Comparison of ENCODE assay signal across 14 cellular contexts in the genomic region with DNA sequence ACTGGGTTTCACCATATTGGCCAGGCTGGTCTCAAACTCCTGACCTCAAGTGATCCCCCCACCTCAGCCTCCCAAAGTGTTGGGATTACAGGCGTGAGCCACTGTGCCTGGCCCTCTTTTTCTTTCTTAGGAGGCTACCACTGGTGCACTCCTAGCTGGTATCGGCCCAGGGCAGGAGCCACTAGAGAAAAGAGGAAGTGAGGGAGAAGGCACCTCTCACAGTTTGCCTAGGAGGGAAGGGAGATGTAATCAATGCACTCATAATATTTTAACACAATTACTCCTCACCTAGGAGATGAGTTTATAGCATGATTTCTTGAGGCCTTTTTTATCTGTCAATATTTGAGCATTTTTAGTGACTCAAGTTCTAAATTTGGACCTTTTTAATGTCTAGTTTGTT.
DNase-seq lines count a peak whose midpoint lies in the region; ATAC-seq and TF ChIP-seq lines count a peak whose summit lies in the region.
"Had no signal": no experiment of that assay in that cellular context is flagged by ENCODE, and none has a peak within 500 bp of the region (broad histone marks: within the 10 kb centered on the region; RNA-seq: fewer than 3 reads in every experiment).

No MANE protein-coding gene starts in this region.

- TF ChIP-seq CTCF in vagina (IDR thresholded peaks at IDR 0.05) (no peak), lower leg skin (IDR thresholded peaks at IDR 0.05) (no peak)

- 82 to 92% methylated on average over 2 of the region's 2 CpGs for WGBS in lower leg skin, 2 donors

- intact Hi-C loops in vagina (cut with DNase I) (no loop called here), lower leg skin (cut with DNase I; ENCODE audit: low total_unique reads) (no loop called here)

- no peaks in the 10 kb centered on the region for H3K36me3 ChIP-seq in vagina
- H3K36me3 ChIP-seq: breast epithelium, transverse colon had no signal

- no peaks in the 10 kb centered on the region for H3K9me3 ChIP-seq in vagina
- H3K9me3 ChIP-seq: breast epithelium, transverse colon had no signal

- ATAC-seq in GM19463 (IDR thresholded peaks at IDR 0.05; ENCODE audit: unreplicated experiment) (peak; percentile 52), HG03025 (IDR thresholded peaks at IDR 0.05; ENCODE audit: low FRiP score, unreplicated experiment) (peak; percentile 54), GM18519 (IDR thresholded peaks at IDR 0.05; ENCODE audit: low FRiP score, unreplicated experiment) (no peak)
- ATAC-seq: effector memory CD8-positive, alpha-beta T cell; T-helper 17 cell had no signal

- peak; percentile 43 for DNase-seq in NOMO-1 treated with dmso at 0.1 percent for 144 hours (lab: John Stamatoyannopoulos, UW; ENCODE audit: unreplicated experiment)
- no peak for DNase-seq in vagina (ENCODE audit: extremely low spot score in 2 of 2)
- no peak for DNase-seq in NCI-H748 (lab: John Stamatoyannopoulos, UW; ENCODE audit: unreplicated experiment)
- no peak for DNase-seq in NCI-H1694 (lab: John Stamatoyannopoulos, UW)
- DNase-seq in lower leg skin (ENCODE audit: low spot score in 2 of 2): no peak
- DNase-seq: activated naive CD4-positive, alpha-beta T cell treated with Interleukin-2 at 50 U/mL for 16 hours; effector memory CD8-positive, alpha-beta T cell; islet precursor cell; T-helper 17 cell; transverse colon had no signal

- TF ChIP-seq POLR2A in vagina (IDR thresholded peaks at IDR 0.05) (no peak), lower leg skin (IDR thresholded peaks at IDR 0.05) (no peak)

- H3K27ac ChIP-seq in vagina: peak overlapping the region; percentile 85
- H3K27ac ChIP-seq: transverse colon had no signal

- H3K4me1 ChIP-seq in vagina: peaks cover 6% of the 10 kb centered on the region
- H3K4me1 ChIP-seq: breast epithelium, transverse colon had no signal

- H3K27me3 ChIP-seq in vagina: no peaks in the 10 kb centered on the region
- H3K27me3 ChIP-seq: breast epithelium, transverse colon had no signal

- no peak overlapping the region for H3K4me3 ChIP-seq in vagina
- no peak overlapping the region for H3K4me3 ChIP-seq in lower leg skin (ENCODE audit: low read depth, poor library complexity, severe bottlenecking)
- H3K4me3 ChIP-seq: breast epithelium, transverse colon had no signal
